Comparison of ENCODE assay signal across 8 cellular contexts in the genomic region with DNA sequence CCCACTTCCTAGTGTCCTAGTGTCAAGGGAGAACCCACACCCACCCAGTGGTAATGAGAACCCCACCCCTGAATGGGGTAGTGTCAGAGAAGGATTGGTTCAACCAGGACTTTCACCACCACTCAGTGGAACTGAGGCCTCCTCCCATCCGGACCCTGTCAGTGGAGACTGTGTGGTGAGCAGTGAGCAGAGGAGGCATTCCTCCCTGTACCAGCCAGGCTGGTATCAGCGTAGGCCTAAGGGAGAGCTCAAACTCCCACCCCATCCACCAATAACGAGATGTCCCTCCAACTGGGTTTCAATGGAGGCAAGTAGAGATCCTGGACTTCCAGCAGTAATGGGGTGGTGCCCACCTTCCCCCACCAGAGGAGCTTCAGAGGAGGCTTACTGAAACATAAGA.
"Had no signal": no experiment of that assay in that cellular context is flagged by ENCODE, and none has a peak within 500 bp of the region (broad histone marks: within the 10 kb centered on the region; RNA-seq: fewer than 3 reads in every experiment).

No MANE protein-coding gene starts in this region.

- H3K4me3 ChIP-seq: GM12878 had no signal

- DNase-seq: GDM1, GF-D8 had no signal

- FAIRE-seq: G401.6, GM12878, GM12891, GM12892, GM18507, GM19239 had no signal

- ATAC-seq: GM12878 had no signal
